In genomic region chr1:6762060-6762459, GRCh38 we compare ENCODE assay signal across 17 cellular contexts.
"Had no signal": no experiment of that assay in that cellular context is flagged by ENCODE, and none has a peak within 500 bp of the region (broad histone marks: within the 10 kb centered on the region; RNA-seq: fewer than 3 reads in every experiment).

No MANE protein-coding gene starts in this region.

- H3K27me3 ChIP-seq: gastroesophageal sphincter, neutrophil, pancreas, right atrium auricular region had no signal

- H3K27ac ChIP-seq: coronary artery, gastroesophageal sphincter, heart right ventricle, neutrophil, pancreas, right atrium auricular region had no signal

- H3K4me3 ChIP-seq: coronary artery, gastroesophageal sphincter, heart right ventricle, pancreas, right atrium auricular region had no signal

- DNase-seq: activated CD4-positive, alpha-beta T cell treated with anti-CD3 and anti-CD28 coated beads, Interleukin-2, amount 50 U/mL, for 1 hour; activated CD8-positive, alpha-beta memory T cell treated with anti-CD3 and anti-CD28 coated beads for 24 hours; activated CD8-positive, alpha-beta memory T cell treated with anti-CD3 and anti-CD28 coated beads, Interleukin-2, amount 50 U/mL, for 48 hours; activated effector memory CD4-positive, alpha-beta T cell treated with Interleukin-2 at 50 U/mL for 16 hours; activated naive CD4-positive, alpha-beta T cell treated with anti-CD3 and anti-CD28 coated beads, Interleukin-2, amount 10 ng/mL, durations not matched to agents 7 days and 5 days; activated naive CD8-positive, alpha-beta T cell treated with anti-CD3 and anti-CD28 coated beads, Interleukin-2, amount 50 U/mL, for 24 hours; activated T-cell treated with anti-CD3 and anti-CD28 coated beads, Interleukin-2, amount 50 U/mL, for 48 hours; anterior cingulate cortex; heart right ventricle; immature natural killer cell; naive thymus-derived CD8-positive, alpha-beta T cell; pancreas; T1000 had no signal

- H3K36me3 ChIP-seq: gastroesophageal sphincter, heart right ventricle, neutrophil, pancreas, right atrium auricular region had no signal

- FAIRE-seq: pancreas had no signal

- H3K4me1 ChIP-seq: gastroesophageal sphincter, heart right ventricle, pancreas, right atrium auricular region had no signal

- ATAC-seq: activated naive CD8-positive, alpha-beta T cell treated with anti-CD3 and anti-CD28 coated beads, Interleukin-2, amount 50 U/mL, for 24 hours; gastroesophageal sphincter; heart right ventricle; naive thymus-derived CD8-positive, alpha-beta T cell; pancreas had no signal

- H3K9me3 ChIP-seq: gastroesophageal sphincter, heart right ventricle, neutrophil, pancreas, right atrium auricular region had no signal
